8 cellular contexts compared by ENCODE assay signal in the genomic region with DNA sequence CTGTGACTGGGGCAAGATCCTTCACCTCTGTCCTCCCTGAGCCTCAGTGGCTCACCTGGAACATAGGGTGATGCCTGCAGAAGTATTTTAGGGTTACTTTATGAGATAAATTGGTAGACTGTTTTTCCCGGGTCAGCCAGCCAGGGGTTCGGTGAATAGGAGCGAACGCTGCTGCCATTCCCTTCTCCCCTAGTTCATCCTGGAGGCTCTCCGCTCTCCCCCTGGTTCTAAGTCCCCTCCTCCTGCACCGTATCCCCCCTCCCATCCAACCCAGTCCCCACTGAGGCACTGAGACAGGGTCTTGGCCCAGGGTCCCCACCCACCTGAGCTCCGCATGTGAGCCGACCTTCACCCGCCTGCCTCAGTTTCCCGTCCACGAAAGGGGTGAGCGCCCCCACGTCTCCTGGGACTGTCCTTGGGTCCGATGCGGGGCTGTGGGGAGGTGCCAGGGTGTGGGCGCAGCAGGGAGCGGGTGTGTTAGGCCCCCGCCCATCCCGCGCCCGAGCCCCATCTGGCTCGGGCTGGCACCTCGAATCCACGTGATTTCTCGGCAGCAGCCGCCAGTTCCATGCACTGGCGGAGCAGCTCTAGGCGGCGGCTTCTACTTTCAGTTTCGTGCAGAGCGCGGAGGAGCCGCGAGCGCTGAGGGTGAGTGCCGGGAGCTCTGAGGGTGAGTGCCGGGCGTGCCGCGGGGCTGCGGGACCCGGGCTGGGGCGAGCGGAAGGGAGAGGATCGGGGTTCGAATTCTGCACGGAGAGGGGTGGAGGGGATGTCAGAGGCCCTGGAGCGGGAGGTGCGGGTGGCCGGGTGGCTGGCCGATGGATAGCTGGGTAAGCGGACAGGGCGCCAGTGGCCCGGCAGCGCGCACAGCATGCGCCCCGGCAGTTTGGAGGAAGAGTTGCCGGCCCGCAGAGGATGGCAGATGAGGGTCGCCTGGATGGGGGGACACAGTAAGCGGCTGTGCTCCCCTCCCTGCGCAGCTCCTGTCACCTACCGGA. TPM values are rescaled to one million over a fixed set of nuclear protein-coding genes. Genes with fewer than 3 reads are reported as not detected.
DNase-seq lines count a peak whose midpoint lies in the region; ATAC-seq and TF ChIP-seq lines count a peak whose summit lies in the region.

NLRC5 (plus strand) TSS at position 610 of the 998 bp plus-strand sequence. CDS start 31,156 bp downstream, outside the sequence.

- peak within 1 kb of the TSS; percentile 94 to 100 (median 98) for H3K27ac Mint-ChIP-seq in CD8-positive, alpha-beta memory T cell

- CTCF ChIA-PET in CD8-positive, alpha-beta memory T cell (lab: Charles Lee): interaction anchor here (0.8 to 8.9 kb wide), 15 partner anchors 8 to 95 kb away, joined by 3 to 80 read pairs (median 5); no protein-coding TSS in a partner anchor
- CTCF ChIA-PET in PC-3 (lab: Charles Lee): no interaction called here

- intact Hi-C loops in PC-3 (cut with micrococcal nuclease): loop anchor here (5.0 kb wide), 1 partner anchor 42 kb away; no protein-coding TSS in a partner anchor

- peak within 1 kb of the TSS; percentile 83 for H2AFZ ChIP-seq in PC-3 (ENCODE audit: low read length)

- peak; percentile 73 for ATAC-seq in GM19452 (IDR thresholded peaks at IDR 0.05; ENCODE audit: unreplicated experiment)
- ATAC-seq in PC-3: peak; percentile 82

- H3K4me1 Mint-ChIP-seq in CD8-positive, alpha-beta memory T cell: peaks cover 68 to 83% (median 74%) of the 10 kb centered on the region in 3 donors

- H3K27me3 ChIP-seq in CD8-positive, alpha-beta memory T cell (ENCODE audit: insufficient read depth, low read length, poor library complexity, severe bottlenecking): no peaks in the 10 kb centered on the region
- H3K27me3 ChIP-seq in HL-60 (ENCODE audit: insufficient read depth, poor library complexity, severe bottlenecking) (no peaks in the 10 kb centered on the region), PC-3 (ENCODE audit: low read length) (no peaks in the 10 kb centered on the region), esophagus (ENCODE audit: control insufficient read depth in 1 of 2, insufficient read depth in 2 of 2, low read length in 2 of 2) (no peaks in the 10 kb centered on the region), muscle layer of colon (ENCODE audit: control insufficient read depth in 1 of 2, insufficient read depth in 2 of 2, low read length in 2 of 2) (no peaks in the 10 kb centered on the region)

- no peaks in the 10 kb centered on the region for H3K9me3 ChIP-seq in CD8-positive, alpha-beta memory T cell (ENCODE audit: low read length)
- H3K9me3 ChIP-seq in PC-3 (ENCODE audit: low read length): no peaks in the 10 kb centered on the region
- H3K9me3 ChIP-seq in esophagus (ENCODE audit: control insufficient read depth in 2 of 2, insufficient read depth in 1 of 2, low read depth in 1 of 2, low read length in 1 of 2): no peaks in the 10 kb centered on the region
- H3K9me3 ChIP-seq in muscle layer of colon (ENCODE audit: low read length): no peaks in the 10 kb centered on the region

- BruUV-seq in PC-3 (replicated peaks; lab: Mats Ljungman, UMichigan): no TSS peak

- H3K4me1 ChIP-seq in CD8-positive, alpha-beta memory T cell (ENCODE audit: insufficient read depth, low read length): peaks cover 62% of the 10 kb centered on the region
- H3K4me1 ChIP-seq in PC-3 (ENCODE audit: insufficient read depth, low read length) (peaks cover 13% of the 10 kb centered on the region), esophagus (ENCODE audit: control insufficient read depth in 2 of 2, insufficient read depth in 2 of 2, low read length in 1 of 2) (peaks cover 0 to 20% of the 10 kb centered on the region in 2 donors), muscle layer of colon (ENCODE audit: insufficient read depth, low read length) (peaks cover 48% of the 10 kb centered on the region)

- H3K36me3 Mint-ChIP-seq in CD8-positive, alpha-beta memory T cell: peaks cover 10 to 57% (median 22%) of the 10 kb centered on the region in 3 donors

- H3K27ac ChIP-seq in CD8-positive, alpha-beta memory T cell (ENCODE audit: low read depth, low read length): peak within 1 kb of the TSS; percentile 81
- H3K27ac ChIP-seq in HL-60 (replicated peaks) (peak within 1 kb of the TSS; percentile 85), PC-3 (ENCODE audit: low read length) (no peak within 1 kb of the TSS), esophagus (ENCODE audit: low read depth in 2 of 2, low read length in 1 of 2) (peak within 1 kb of the TSS; percentile 81 to 84), muscle layer of colon (ENCODE audit: low read depth, low read length) (peak within 1 kb of the TSS; percentile 93)

- peak within 1 kb of the TSS; percentile 90 for H3K4me2 ChIP-seq in PC-3 (ENCODE audit: low read length)

- H3F3A ChIP-seq in PC-3 (ENCODE audit: low read length, unreplicated experiment): no peaks in the 10 kb centered on the region

- 2 to 5% methylated on average over 39 to 64 of the region's 64 CpGs for WGBS in esophagus, 2 donors

- H4K20me1 ChIP-seq in PC-3 (ENCODE audit: low read length): no peaks in the 10 kb centered on the region

- POLR2A ChIA-PET in CD8-positive, alpha-beta memory T cell (lab: Charles Lee): interaction anchor here (0.6 to 4.6 kb wide), 21 partner anchors 9 to 197 kb away, joined by 3 to 34 read pairs (median 6); partner anchors contain the start of genes PSME3IP1 and RSPRY1
- POLR2A ChIA-PET in PC-3 (lab: Charles Lee; ENCODE audit: unreplicated experiment): interaction anchor here (0.5 to 0.6 kb wide), 2 partner anchors 104 to 381 kb away, joined by 3 read pairs; partner anchors contain the start of gene MT2A

- H3K27me3 Mint-ChIP-seq in CD8-positive, alpha-beta memory T cell: no peaks in the 10 kb centered on the region

- TF ChIP-seq CTCF in HL-60 (IDR thresholded peaks at IDR 0.05; ENCODE audit: insufficient read depth, low read length) (no peak), PC-3 (conservative IDR thresholded peaks at IDR 0.05; ENCODE audit: low read depth, low read length) (no peak)

- H3K9ac ChIP-seq in PC-3 (ENCODE audit: low read length) (peak within 1 kb of the TSS; percentile 62), muscle layer of colon (ENCODE audit: low read length) (peak within 1 kb of the TSS; percentile 66)

- peaks cover 9% of the 10 kb centered on the region for H3K36me3 ChIP-seq in CD8-positive, alpha-beta memory T cell (ENCODE audit: insufficient read depth, low read length)
- H3K36me3 ChIP-seq in PC-3 (ENCODE audit: low read depth, low read length): no peaks in the 10 kb centered on the region
- H3K36me3 ChIP-seq in esophagus (ENCODE audit: control insufficient read depth in 2 of 2, insufficient read depth in 2 of 2, low read length in 1 of 2): no peaks in the 10 kb centered on the region
- no peaks in the 10 kb centered on the region for H3K36me3 ChIP-seq in muscle layer of colon (ENCODE audit: insufficient read depth, low read length)

- DNase-seq in CD8-positive, alpha-beta memory T cell: peak; percentile 85 to 94 (median 87)
- DNase-seq in HL-60 (ENCODE audit: low read depth in 1 of 2, low spot score in 1 of 2): peak; percentile 79 to 86
- peak; percentile 63 for DNase-seq in PC-3
- peak; percentile 87 for DNase-seq in activated T-cell treated with anti-CD3 and anti-CD28 coated beads, Interleukin-2, amount 50 U/mL, for 1 hour
- DNase-seq in stimulated activated CD8-positive, alpha-beta memory T cell treated with anti-CD3 and anti-CD28 coated beads, Interleukin-7, amount 100 ng/mL, for 1 hour (ENCODE audit: low read depth in 2 of 2): peak; percentile 82 to 83

- peak within 1 kb of the TSS; percentile 88 for H3K4me3 ChIP-seq in CD8-positive, alpha-beta memory T cell (ENCODE audit: low read length)
- H3K4me3 ChIP-seq in HL-60 (replicated peaks; ENCODE audit: insufficient read depth, low read length): peak within 1 kb of the TSS; percentile 75
- H3K4me3 ChIP-seq in PC-3 (ENCODE audit: low read length): peak within 1 kb of the TSS; percentile 90
- H3K4me3 ChIP-seq in esophagus (ENCODE audit: low read depth in 1 of 2, low read length in 2 of 2): peak within 1 kb of the TSS; percentile 79 to 89
- peak within 1 kb of the TSS; percentile 83 to 86 for H3K4me3 ChIP-seq in muscle layer of colon (ENCODE audit: low read depth in 1 of 2, low read length in 2 of 2)

- H3K79me2 ChIP-seq in PC-3 (ENCODE audit: low read length): no peaks in the 10 kb centered on the region

- no peaks in the 10 kb centered on the region for H3K9me3 Mint-ChIP-seq in CD8-positive, alpha-beta memory T cell

- peak within 1 kb of the TSS; percentile 98 to 100 (median 99) for H3K4me3 Mint-ChIP-seq in CD8-positive, alpha-beta memory T cell

- H3K9me2 ChIP-seq in PC-3 (replicated peaks; ENCODE audit: low read length): no peaks in the 10 kb centered on the region

RNA-seq across cellular contexts. Expression of gene NLRC5, which starts in this region (rescaled TPM):
- 100 to 1,000 TPM; 173 to 178 TPM for total RNA-seq in CD8-positive, alpha-beta memory T cell
- 165 TPM for polyA plus RNA-seq in CD8-positive, alpha-beta memory T cell
- 0.98 and 4.4 TPM in 2 replicates for total RNA-seq in PC-3 (2014; rRNA removed)
- 10 to 100 TPM; 11.3 to 21.7 TPM for polyA plus RNA-seq in esophagus

Comparison
In these comparisons a context has a peak if more than half of its experiments do, and no peak if none do; other contexts are left out.
1. RNA of gene NLRC5 (total RNA-seq): 173 to 178 TPM in CD8-positive, alpha-beta memory T cell; 0.98 to 4.4 TPM in PC-3; every median in the first group is over 10 times any median in the second.
2. Peak in every context shown above with its lines, with median percentiles within 50 percentile points of each other: DNase-seq and H3K4me3 ChIP-seq.